25 cellular contexts compared by ENCODE assay signal in genomic region chr10:124896751-124897150, GRCh38.
"Had no signal": no experiment of that assay in that cellular context is flagged by ENCODE, and none has a peak within 500 bp of the region (broad histone marks: within the 10 kb centered on the region; RNA-seq: fewer than 3 reads in every experiment).

No MANE protein-coding gene starts in this region.

- H3K36me3 ChIP-seq: ascending aorta had no signal

- H3K9me3 ChIP-seq: ascending aorta, body of pancreas had no signal

- H3K4me1 ChIP-seq: ascending aorta had no signal

- H3K27ac Mint-ChIP-seq: activated CD4-positive, alpha-beta T cell treated with anti-CD3 and anti-CD28 coated beads for 36 hours; activated CD8-positive, alpha-beta T cell treated with anti-CD3 and anti-CD28 coated beads for 36 hours; activated naive CD4-positive, alpha-beta T cell treated with anti-CD3 and anti-CD28 coated beads, Interleukin-2, amount 50 U/mL, for 72 hours; activated naive CD8-positive, alpha-beta T cell treated with anti-CD3 and anti-CD28 coated beads, Interleukin-2, amount 50 U/mL, for 24 hours; activated T-cell treated with anti-CD3 and anti-CD28 coated beads, Interleukin-2, amount 50 U/mL, for 24 hours had no signal

- H3K36me3 Mint-ChIP-seq: activated naive CD4-positive, alpha-beta T cell treated with anti-CD3 and anti-CD28 coated beads, Interleukin-2, amount 50 U/mL, for 72 hours had no signal

- ATAC-seq: activated CD4-positive, alpha-beta T cell treated with anti-CD3 and anti-CD28 coated beads for 36 hours; activated CD8-positive, alpha-beta T cell treated with anti-CD3 and anti-CD28 coated beads for 36 hours; activated naive CD4-positive, alpha-beta T cell treated with anti-CD3 and anti-CD28 coated beads, Interleukin-2, amount 50 U/mL, for 72 hours; activated naive CD8-positive, alpha-beta T cell treated with anti-CD3 and anti-CD28 coated beads, Interleukin-2, amount 50 U/mL, for 24 hours; body of pancreas had no signal

- H3K9me3 Mint-ChIP-seq: activated CD8-positive, alpha-beta T cell treated with anti-CD3 and anti-CD28 coated beads for 36 hours; activated naive CD4-positive, alpha-beta T cell treated with anti-CD3 and anti-CD28 coated beads, Interleukin-2, amount 50 U/mL, for 72 hours; activated naive CD8-positive, alpha-beta T cell treated with anti-CD3 and anti-CD28 coated beads, Interleukin-2, amount 50 U/mL, for 24 hours; activated T-cell treated with anti-CD3 and anti-CD28 coated beads, Interleukin-2, amount 50 U/mL, for 24 hours had no signal

- H3K4me3 Mint-ChIP-seq: activated CD4-positive, alpha-beta T cell treated with anti-CD3 and anti-CD28 coated beads for 36 hours; activated CD8-positive, alpha-beta T cell treated with anti-CD3 and anti-CD28 coated beads for 36 hours; activated naive CD8-positive, alpha-beta T cell treated with anti-CD3 and anti-CD28 coated beads, Interleukin-2, amount 50 U/mL, for 24 hours; activated T-cell treated with anti-CD3 and anti-CD28 coated beads, Interleukin-2, amount 50 U/mL, for 24 hours had no signal

- H3K4me3 ChIP-seq: ascending aorta, body of pancreas, SK-N-MC had no signal

- H3K27ac ChIP-seq: ascending aorta, body of pancreas, SK-N-MC, VCaP had no signal

- H3K4me1 Mint-ChIP-seq: activated CD4-positive, alpha-beta T cell treated with anti-CD3 and anti-CD28 coated beads for 36 hours; activated naive CD8-positive, alpha-beta T cell treated with anti-CD3 and anti-CD28 coated beads, Interleukin-2, amount 50 U/mL, for 24 hours had no signal

- H3K27me3 ChIP-seq: ascending aorta, body of pancreas had no signal

- DNase-seq: activated CD4-positive, alpha-beta T cell treated with anti-CD3 and anti-CD28 coated beads for 36 hours; activated CD4-positive, alpha-beta T cell treated with anti-CD3 and anti-CD28 coated beads, Interleukin-2, amount 50 U/mL, for 1 hour; activated CD8-positive, alpha-beta T cell treated with anti-CD3 and anti-CD28 coated beads for 36 hours; activated effector memory CD4-positive, alpha-beta T cell treated with anti-CD3 and anti-CD28 coated beads, Interleukin-2, amount 50 U/mL, for 16 hours; activated naive CD4-positive, alpha-beta T cell treated with Interleukin-2 at 50 U/mL for 16 hours; activated naive CD8-positive, alpha-beta T cell treated with anti-CD3 and anti-CD28 coated beads, Interleukin-2, amount 50 U/mL, for 24 hours; activated T-cell treated with anti-CD3 and anti-CD28 coated beads, Interleukin-2, amount 50 U/mL, for 24 hours; amniotic stem cell; body of pancreas; central memory CD4-positive, alpha-beta T cell; Kasumi-1; NCI-H1105 treated with DMSO at 0.1 percent for 48 hours; NCI-H1436 treated with DMSO at 0.1 percent for 48 hours; NCI-H187 treated with DMSO at 0.1 percent for 48 hours; NCI-H2171; NCI-H2227 treated with DMSO at 0.1 percent for 48 hours; NCI-H446 treated with DMSO at 0.1 percent for 48 hours; NCI-H524 treated with DMSO at 0.1 percent for 48 hours; NCI-H748 treated with DMSO at 0.1 percent for 48 hours; SIG-M5; T-helper 1 cell had no signal
